Comparison of ENCODE assay signal across 27 cellular contexts in genomic region chr9:123353041-123353440, GRCh38. TPM values are rescaled to one million over a fixed set of nuclear protein-coding genes. Genes with fewer than 3 reads are reported as not detected.
"Had no signal": no experiment of that assay in that cellular context is flagged by ENCODE, and none has a peak within 500 bp of the region (broad histone marks: within the 10 kb centered on the region; RNA-seq: fewer than 3 reads in every experiment).

No MANE protein-coding gene starts in this region.

- H3K27me3 ChIP-seq: ascending aorta, ovary had no signal

- DNase-seq: activated CD4-positive, alpha-beta T cell treated with anti-CD3 and anti-CD28 coated beads for 36 hours; activated CD4-positive, alpha-beta T cell treated with anti-CD3 and anti-CD28 coated beads, Interleukin-2, amount 50 U/mL, for 4 hours; activated CD8-positive, alpha-beta memory T cell treated with anti-CD3 and anti-CD28 coated beads, Interleukin-2, amount 50 U/mL, for 48 hours; activated naive CD4-positive, alpha-beta T cell; activated T-cell treated with anti-CD3 and anti-CD28 coated beads, Interleukin-2, amount 50 U/mL, for 4 hours; adrenal gland; brain microvascular endothelial cell; effector memory CD8-positive, alpha-beta T cell; esophagus squamous epithelium; head of caudate nucleus; hypothalamus; left ventricle myocardium inferior; naive thymus-derived CD8-positive, alpha-beta T cell; spleen; stimulated activated CD4-positive, alpha-beta T cell treated with anti-CD3 and anti-CD28 coated beads, Interleukin-4, amount 100 ng/mL, for 1 hour; stimulated activated naive CD4-positive, alpha-beta T cell treated with Interleukin-2 at 50 U/mL for 16 hours; T1000; upper lobe of right lung had no signal

- H3K4me1 ChIP-seq: adrenal gland, ascending aorta, prostate gland had no signal

- H3K9me3 ChIP-seq: adrenal gland, ascending aorta, esophagus squamous epithelium, gastroesophageal sphincter, left ventricle myocardium inferior, ovary, prostate gland, spleen, upper lobe of right lung had no signal

- H3K4me3 ChIP-seq: adrenal gland, ascending aorta, esophagus squamous epithelium, gastroesophageal sphincter, left ventricle myocardium inferior, ovary, prostate gland, spleen, upper lobe of right lung had no signal

- H3K36me3 ChIP-seq: adrenal gland, ascending aorta, brain microvascular endothelial cell, esophagus squamous epithelium, gastroesophageal sphincter, left ventricle myocardium inferior, ovary, prostate gland, spleen, upper lobe of right lung had no signal

- H3K27ac ChIP-seq: adrenal gland, ascending aorta, brain microvascular endothelial cell, gastroesophageal sphincter, left ventricle myocardium inferior, ovary, prostate gland, spleen, upper lobe of right lung had no signal

RNA-seq across cellular contexts. Expression of gene CRB2, which starts 3.0 kb away (rescaled TPM):
- total RNA-seq: activated CD4-positive, alpha-beta T cell treated with anti-CD3 and anti-CD28 coated beads for 36 hours; activated CD8-positive, alpha-beta memory T cell treated with anti-CD3 and anti-CD28 coated beads for 36 hours; activated T-helper 2 cell treated with anti-CD3 and anti-CD28 coated beads, Interferon-gamma antibody, Interleukin-2, Interleukin-4, amounts not matched to agents 10 μg/mL and 5 μg/mL and 100 μg/mL, durations not matched to agents 14 hours and 24 hours and 36 hours; ascending aorta; dermis microvascular lymphatic vessel endothelial cell; endothelial cell of umbilical vein; esophagus squamous epithelium; gastroesophageal sphincter; left ventricle myocardium inferior; lung microvascular endothelial cell had no signal
